Comparison of ENCODE assay signal across 8 cellular contexts in genomic region chr12:51083140-51083833, GRCh38. TPM values are rescaled to one million over a fixed set of nuclear protein-coding genes. Genes with fewer than 3 reads are reported as not detected.
DNase-seq lines count a peak whose midpoint lies in the region; TF ChIP-seq lines count a peak whose summit lies in the region.

Gene CSRNP2, minus strand, starts transcription at chr12:51083596. Its CDS starts 7,035 bp downstream, at chr12:51076561.

- peak within 1 kb of the TSS; percentile 67 for H3K9ac ChIP-seq in MM.1S (ENCODE audit: low read length)
- H3K9ac ChIP-seq in stomach smooth muscle (ENCODE audit: low read length in 2 of 2), result peak within 1 kb of the TSS; percentile 69 to 87

- peaks cover 8% of the 10 kb centered on the region for H3K36me3 Mint-ChIP-seq in neural crest cell (ENCODE audit: low read depth)

- no peaks in the 10 kb centered on the region for H3K9me3 Mint-ChIP-seq in neural crest cell

- H3K27me3 ChIP-seq in HAP-1 (ENCODE audit: low read depth) (no peaks in the 10 kb centered on the region), MM.1S (replicated peaks; ENCODE audit: insufficient read depth, low read length) (no peaks in the 10 kb centered on the region), stomach smooth muscle (ENCODE audit: control insufficient read depth in 1 of 2, insufficient read depth in 2 of 2, low read length in 2 of 2) (no peaks in the 10 kb centered on the region)

- peak within 1 kb of the TSS; percentile 93 for H3K4me3 ChIP-seq in HAP-1
- peak within 1 kb of the TSS; percentile 81 for H3K4me3 ChIP-seq in MM.1S (ENCODE audit: low read length)
- H3K4me3 ChIP-seq in fibroblast of villous mesenchyme (ENCODE audit: low read depth, low read length), result peak within 1 kb of the TSS; percentile 73
- H3K4me3 ChIP-seq in stomach smooth muscle (ENCODE audit: low read length in 2 of 2), result peak within 1 kb of the TSS; percentile 59 to 89

- H3K27ac ChIP-seq in MM.1S (ENCODE audit: low read length) (no peak within 1 kb of the TSS), stomach smooth muscle (ENCODE audit: low read length) (peak within 1 kb of the TSS; percentile 86)

- peaks cover 41% of the 10 kb centered on the region for H3K4me1 Mint-ChIP-seq in neural crest cell

- no peaks in the 10 kb centered on the region for H3K27me3 Mint-ChIP-seq in neural crest cell (ENCODE audit: low read depth)

- H3K36me3 ChIP-seq in HAP-1 (replicated peaks) (no peaks in the 10 kb centered on the region; the same call in 1 of the 2 replicates), MM.1S (replicated peaks; ENCODE audit: insufficient read depth, low read length) (no peaks in the 10 kb centered on the region), stomach smooth muscle (ENCODE audit: control insufficient read depth in 2 of 2, insufficient read depth in 2 of 2, low read length in 2 of 2) (no peaks in the 10 kb centered on the region)

- no peaks in the 10 kb centered on the region for H3K9me2 ChIP-seq in MM.1S (replicated peaks; ENCODE audit: insufficient read depth, low read length)

- H3K79me2 ChIP-seq in MM.1S (ENCODE audit: low read length), result no peaks in the 10 kb centered on the region

- no peaks in the 10 kb centered on the region for H4K20me1 ChIP-seq in MM.1S (ENCODE audit: insufficient read depth, low read length)

- H2AFZ ChIP-seq in MM.1S (ENCODE audit: low read length), result peak within 1 kb of the TSS; percentile 97

- no peaks in the 10 kb centered on the region for H3K9me3 ChIP-seq in HAP-1
- H3K9me3 ChIP-seq in MM.1S (replicated peaks; ENCODE audit: insufficient read depth, low read length), result no peaks in the 10 kb centered on the region
- H3K9me3 ChIP-seq in stomach smooth muscle (ENCODE audit: control insufficient read depth in 2 of 2, low read length in 2 of 2), result no peaks in the 10 kb centered on the region

- H3K4me3 Mint-ChIP-seq in neural crest cell, result peak within 1 kb of the TSS; percentile 98

- peaks cover 7% of the 10 kb centered on the region for H3K4me1 ChIP-seq in HAP-1
- H3K4me1 ChIP-seq in MM.1S (ENCODE audit: low read length), result peaks cover 5% of the 10 kb centered on the region; the same call in 1 of the 2 replicates
- peaks cover 21% of the 10 kb centered on the region for H3K4me1 ChIP-seq in stomach smooth muscle (ENCODE audit: control insufficient read depth, insufficient read depth, low read length)

- peak within 1 kb of the TSS; percentile 96 for H3K4me2 ChIP-seq in MM.1S (ENCODE audit: low read depth, low read length)

- DNase-seq in G401 (ENCODE audit: low spot score), result peak; percentile 97
- DNase-seq in HAP-1 (ENCODE audit: low spot score in 2 of 2), result peak; percentile 94 to 97
- peak; percentile 97 for DNase-seq in MM.1S
- DNase-seq in SIG-M5 (lab: John Stamatoyannopoulos, UW), result peak; percentile 91
- DNase-seq in activated gamma-delta T cell (lab: John Stamatoyannopoulos, UW), result peak; percentile 90
- peak; percentile 97 for DNase-seq in fibroblast of villous mesenchyme (ENCODE audit: low read depth)
- DNase-seq in neural crest cell (ENCODE audit: low read depth, low spot score), result peak; percentile 98

- in situ Hi-C loops in G401 (cut with HindIII; ENCODE audit: low sequenced_read_pairs), result no loop called here
- in situ Hi-C loops in HAP-1 (cut with MboI; ENCODE audit: low sequenced_read_pairs), result no loop called here

- TF ChIP-seq CTCF in MM.1S (IDR thresholded peaks at IDR 0.05; ENCODE audit: low read length) (no peak), fibroblast of villous mesenchyme (IDR thresholded peaks at IDR 0.05; ENCODE audit: insufficient read depth, low read depth, low read length) (no peak), neural crest cell (conservative IDR thresholded peaks at IDR 0.05) (no peak)

- H3F3A ChIP-seq in MM.1S (ENCODE audit: insufficient read depth, low read length), result no peaks in the 10 kb centered on the region

- peak within 1 kb of the TSS; percentile 95 for H3K27ac Mint-ChIP-seq in neural crest cell (ENCODE audit: unreplicated experiment)

RNA-seq across cellular contexts. Expression of gene CSRNP2, which starts in this region (rescaled TPM):
- 9.8 and 19.8 TPM in 2 replicates for total RNA-seq in G401 (2014; rRNA removed; shearing (Covaris generic))
- total RNA-seq in fibroblast of villous mesenchyme (23.2 and 25.9 TPM in 2 replicates), neural crest cell (54.4 and 55.2 TPM in 2 replicates)
